Comparison of ENCODE assay signal across 1 cellular context in the genomic region with DNA sequence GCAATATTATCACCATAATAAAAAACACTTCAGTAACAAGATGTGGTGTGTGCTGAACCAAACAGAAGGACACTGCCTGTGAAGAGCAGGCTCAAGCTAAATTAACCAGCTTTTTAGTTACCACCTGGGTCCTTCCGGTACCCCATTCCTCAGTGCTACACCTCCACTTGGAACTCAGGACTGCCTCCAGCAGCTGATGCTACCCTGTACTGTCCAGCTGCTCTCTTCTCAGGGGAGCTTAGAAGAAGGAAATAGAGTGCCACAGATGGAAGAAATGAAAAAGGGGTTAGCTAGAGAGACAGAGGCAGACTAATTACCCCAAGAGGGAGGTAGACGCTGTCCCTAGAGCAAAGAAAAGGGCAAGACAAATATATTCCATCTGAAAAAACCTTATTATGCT.
TF ChIP-seq lines count a peak whose summit lies in the region.

No MANE protein-coding gene starts in this region.

TF ChIP-seq in HepG2, 621 proteins besides CTCF, POLR2A, EP300 and RAD21:
- TF ChIP-seq, protein P1, sequence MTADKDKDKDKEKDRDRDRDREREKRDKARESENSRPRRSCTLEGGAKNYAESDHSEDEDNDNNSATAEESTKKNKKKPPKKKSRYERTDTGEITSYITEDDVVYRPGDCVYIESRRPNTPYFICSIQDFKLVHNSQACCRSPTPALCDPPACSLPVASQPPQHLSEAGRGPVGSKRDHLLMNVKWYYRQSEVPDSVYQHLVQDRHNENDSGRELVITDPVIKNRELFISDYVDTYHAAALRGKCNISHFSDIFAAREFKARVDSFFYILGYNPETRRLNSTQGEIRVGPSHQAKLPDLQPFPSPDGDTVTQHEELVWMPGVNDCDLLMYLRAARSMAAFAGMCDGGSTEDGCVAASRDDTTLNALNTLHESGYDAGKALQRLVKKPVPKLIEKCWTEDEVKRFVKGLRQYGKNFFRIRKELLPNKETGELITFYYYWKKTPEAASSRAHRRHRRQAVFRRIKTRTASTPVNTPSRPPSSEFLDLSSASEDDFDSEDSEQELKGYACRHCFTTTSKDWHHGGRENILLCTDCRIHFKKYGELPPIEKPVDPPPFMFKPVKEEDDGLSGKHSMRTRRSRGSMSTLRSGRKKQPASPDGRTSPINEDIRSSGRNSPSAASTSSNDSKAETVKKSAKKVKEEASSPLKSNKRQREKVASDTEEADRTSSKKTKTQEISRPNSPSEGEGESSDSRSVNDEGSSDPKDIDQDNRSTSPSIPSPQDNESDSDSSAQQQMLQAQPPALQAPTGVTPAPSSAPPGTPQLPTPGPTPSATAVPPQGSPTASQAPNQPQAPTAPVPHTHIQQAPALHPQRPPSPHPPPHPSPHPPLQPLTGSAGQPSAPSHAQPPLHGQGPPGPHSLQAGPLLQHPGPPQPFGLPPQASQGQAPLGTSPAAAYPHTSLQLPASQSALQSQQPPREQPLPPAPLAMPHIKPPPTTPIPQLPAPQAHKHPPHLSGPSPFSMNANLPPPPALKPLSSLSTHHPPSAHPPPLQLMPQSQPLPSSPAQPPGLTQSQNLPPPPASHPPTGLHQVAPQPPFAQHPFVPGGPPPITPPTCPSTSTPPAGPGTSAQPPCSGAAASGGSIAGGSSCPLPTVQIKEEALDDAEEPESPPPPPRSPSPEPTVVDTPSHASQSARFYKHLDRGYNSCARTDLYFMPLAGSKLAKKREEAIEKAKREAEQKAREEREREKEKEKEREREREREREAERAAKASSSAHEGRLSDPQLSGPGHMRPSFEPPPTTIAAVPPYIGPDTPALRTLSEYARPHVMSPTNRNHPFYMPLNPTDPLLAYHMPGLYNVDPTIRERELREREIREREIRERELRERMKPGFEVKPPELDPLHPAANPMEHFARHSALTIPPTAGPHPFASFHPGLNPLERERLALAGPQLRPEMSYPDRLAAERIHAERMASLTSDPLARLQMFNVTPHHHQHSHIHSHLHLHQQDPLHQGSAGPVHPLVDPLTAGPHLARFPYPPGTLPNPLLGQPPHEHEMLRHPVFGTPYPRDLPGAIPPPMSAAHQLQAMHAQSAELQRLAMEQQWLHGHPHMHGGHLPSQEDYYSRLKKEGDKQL (CRISPR knock-in tag; IDR thresholded peaks at IDR 0.05; ENCODE audit: low read depth), result no peak
- TF ChIP-seq, protein P2, sequence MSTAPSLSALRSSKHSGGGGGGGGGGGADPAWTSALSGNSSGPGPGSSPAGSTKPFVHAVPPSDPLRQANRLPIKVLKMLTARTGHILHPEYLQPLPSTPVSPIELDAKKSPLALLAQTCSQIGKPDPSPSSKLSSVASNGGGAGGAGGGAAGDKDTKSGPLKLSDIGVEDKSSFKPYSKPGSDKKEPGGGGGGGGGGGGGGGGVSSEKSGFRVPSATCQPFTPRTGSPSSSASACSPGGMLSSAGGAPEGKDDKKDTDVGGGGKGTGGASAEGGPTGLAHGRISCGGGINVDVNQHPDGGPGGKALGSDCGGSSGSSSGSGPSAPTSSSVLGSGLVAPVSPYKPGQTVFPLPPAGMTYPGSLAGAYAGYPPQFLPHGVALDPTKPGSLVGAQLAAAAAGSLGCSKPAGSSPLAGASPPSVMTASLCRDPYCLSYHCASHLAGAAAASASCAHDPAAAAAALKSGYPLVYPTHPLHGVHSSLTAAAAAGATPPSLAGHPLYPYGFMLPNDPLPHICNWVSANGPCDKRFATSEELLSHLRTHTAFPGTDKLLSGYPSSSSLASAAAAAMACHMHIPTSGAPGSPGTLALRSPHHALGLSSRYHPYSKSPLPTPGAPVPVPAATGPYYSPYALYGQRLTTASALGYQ (CRISPR knock-in tag; IDR thresholded peaks at IDR 0.05), result no peak
- TF ChIP-seq SCMH1 (CRISPR knock-in tag; IDR thresholded peaks at IDR 0.05; ENCODE audit: borderline replicate concordance) (no peak), ZNF432 (CRISPR knock-in tag; IDR thresholded peaks at IDR 0.05; ENCODE audit: borderline replicate concordance) (no peak), GZF1 (CRISPR knock-in tag; IDR thresholded peaks at IDR 0.05) (no peak), BORCS8-MEF2B (CRISPR knock-in tag; IDR thresholded peaks at IDR 0.05) (0 out of 2 replicates have a peak, but pooled peaks have one; percentile 16), ZBTB7A (CRISPR knock-in tag; IDR thresholded peaks at IDR 0.05) (no peak)
- TF ChIP-seq, protein P3, sequence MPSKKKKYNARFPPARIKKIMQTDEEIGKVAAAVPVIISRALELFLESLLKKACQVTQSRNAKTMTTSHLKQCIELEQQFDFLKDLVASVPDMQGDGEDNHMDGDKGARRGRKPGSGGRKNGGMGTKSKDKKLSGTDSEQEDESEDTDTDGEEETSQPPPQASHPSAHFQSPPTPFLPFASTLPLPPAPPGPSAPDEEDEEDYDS (CRISPR knock-in tag; IDR thresholded peaks at IDR 0.05), result no peak
